11 cellular contexts compared by ENCODE assay signal in the genomic region with DNA sequence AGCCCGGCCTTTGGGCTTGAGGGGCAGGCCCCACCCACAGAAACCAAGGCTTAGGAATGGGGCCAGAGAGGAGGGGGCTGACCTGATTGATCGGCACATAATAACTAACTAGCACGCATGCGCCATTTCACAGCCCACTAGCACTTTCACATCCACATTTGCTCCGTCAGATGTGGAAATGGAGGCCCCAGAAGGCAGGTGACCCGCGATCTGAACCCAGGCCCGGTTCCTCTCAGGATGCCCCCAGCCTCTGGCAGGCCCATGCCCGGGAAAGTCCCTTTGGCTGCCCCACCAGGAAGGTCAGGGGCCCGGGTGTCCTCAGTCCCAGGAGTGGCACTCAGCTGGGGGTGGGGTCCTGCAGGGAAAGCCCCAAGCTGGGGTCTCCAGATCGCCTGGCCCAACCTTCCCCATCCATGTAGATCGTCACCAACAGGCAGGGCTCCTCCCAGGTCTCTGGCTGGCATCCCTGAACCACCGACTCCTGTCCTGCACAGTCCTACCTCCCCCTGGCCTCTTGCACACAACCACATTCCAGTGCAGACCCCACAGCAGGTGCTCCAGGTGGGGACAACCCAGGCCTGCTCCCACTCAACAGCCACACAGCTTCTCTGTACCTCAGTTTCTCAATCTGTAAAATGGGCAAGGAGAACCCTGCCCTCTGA. TPM values are rescaled to one million over a fixed set of nuclear protein-coding genes. Genes with fewer than 3 reads are reported as not detected.
DNase-seq lines count a peak whose midpoint lies in the region; ATAC-seq and TF ChIP-seq lines count a peak whose summit lies in the region.
"Had no signal": no experiment of that assay in that cellular context is flagged by ENCODE, and none has a peak within 500 bp of the region (broad histone marks: within the 10 kb centered on the region; RNA-seq: fewer than 3 reads in every experiment).

No MANE protein-coding gene starts in this region.

- H3K4me1 ChIP-seq in breast epithelium = no peaks in the 10 kb centered on the region

- no peak overlapping the region for H3K4me3 ChIP-seq in breast epithelium
- no peak overlapping the region for H3K4me3 ChIP-seq in WERI-Rb-1 (ENCODE audit: low read depth, low read length)
- H3K4me3 ChIP-seq: lung had no signal

- H3K27me3 ChIP-seq in breast epithelium = no peaks in the 10 kb centered on the region
- no peaks in the 10 kb centered on the region for H3K27me3 ChIP-seq in WERI-Rb-1 (ENCODE audit: insufficient read depth, low read depth, severe bottlenecking)

- H3K4me3 Mint-ChIP-seq in MCF 10A (ENCODE audit: unreplicated experiment) = no peak overlapping the region
- peak overlapping the region; percentile 49 for H3K4me3 Mint-ChIP-seq in stimulated activated naive CD8-positive, alpha-beta T cell treated with anti-CD3 and anti-CD28 coated beads, Interleukin-15, Interleukin-2, amounts not matched to agents 100 ng/mL and 50 ng/mL, for 24 hours

- no peak overlapping the region for H3K27ac ChIP-seq in breast epithelium
- peak overlapping the region; percentile 78 for H3K27ac ChIP-seq in WERI-Rb-1

- BruUV-seq in MCF 10A (replicated peaks; lab: Mats Ljungman, UMichigan) = no TSS peak

- H3K27me3 Mint-ChIP-seq in MCF 10A (ENCODE audit: insufficient read depth, unreplicated experiment) = no peaks in the 10 kb centered on the region
- no peaks in the 10 kb centered on the region for H3K27me3 Mint-ChIP-seq in stimulated activated naive CD8-positive, alpha-beta T cell treated with anti-CD3 and anti-CD28 coated beads, Interleukin-15, Interleukin-2, amounts not matched to agents 100 ng/mL and 50 ng/mL, for 24 hours

- intact Hi-C loops in MCF 10A (cut with micrococcal nuclease) = loop anchor here (2.0 kb wide), 1 partner anchor 71 kb away; no protein-coding TSS in a partner anchor
- intact Hi-C loops in breast epithelium (cut with DNase I; ENCODE audit: low total_unique reads) = no loop called here

- DNase-seq in MCF 10A (ENCODE audit: unreplicated experiment) (no peak), breast epithelium (ENCODE audit: low spot score in 2 of 2) (no peak), WERI-Rb-1 (no peak), omental fat pad (ENCODE audit: low spot score) (no peak), NCI-H2107 treated with DMSO at 0.1 percent for 48 hours (lab: John Stamatoyannopoulos, UW; ENCODE audit: unreplicated experiment) (no peak), ACHN (no peak)
- DNase-seq: activated CD8-positive, alpha-beta memory T cell treated with anti-CD3 and anti-CD28 coated beads for 24 hours; effector CD8-positive, alpha-beta T cell had no signal

- no peaks in the 10 kb centered on the region for H3K36me3 ChIP-seq in breast epithelium
- H3K36me3 ChIP-seq in WERI-Rb-1 = peaks cover 10% of the 10 kb centered on the region

- ATAC-seq in HG02938 (IDR thresholded peaks at IDR 0.05; ENCODE audit: unreplicated experiment) (peak; percentile 47), omental fat pad (ENCODE audit: low FRiP score) (no peak)

- H3K27ac Mint-ChIP-seq in MCF 10A (ENCODE audit: low read depth, unreplicated experiment) = peak overlapping the region; percentile 83
- H3K27ac Mint-ChIP-seq in stimulated activated naive CD8-positive, alpha-beta T cell treated with anti-CD3 and anti-CD28 coated beads, Interleukin-15, Interleukin-2, amounts not matched to agents 100 ng/mL and 50 ng/mL, for 24 hours = peak overlapping the region; percentile 50

- H3K9me3 Mint-ChIP-seq in MCF 10A (ENCODE audit: unreplicated experiment) = no peaks in the 10 kb centered on the region
- H3K9me3 Mint-ChIP-seq in stimulated activated naive CD8-positive, alpha-beta T cell treated with anti-CD3 and anti-CD28 coated beads, Interleukin-15, Interleukin-2, amounts not matched to agents 100 ng/mL and 50 ng/mL, for 24 hours = no peaks in the 10 kb centered on the region

- POLR2A ChIA-PET in MCF 10A (lab: Yijun Ruan, JAX) = interaction anchor here (0.9 to 1.6 kb wide), 7 partner anchors 11 to 125 kb away, joined by 3 to 12 read pairs (median 7); no protein-coding TSS in a partner anchor

- in situ Hi-C loops in ACHN (cut with HindIII; ENCODE audit: low pct_ligation_motif_present, low pct_unique_long_range_greater_than_20kb, low sequenced_read_pairs) = no loop called here

- H3K9me3 ChIP-seq in breast epithelium = no peaks in the 10 kb centered on the region
- no peaks in the 10 kb centered on the region for H3K9me3 ChIP-seq in WERI-Rb-1 (ENCODE audit: severe bottlenecking)

- no peak for TF ChIP-seq POLR2A in breast epithelium (IDR thresholded peaks at IDR 0.05)

- CTCF ChIA-PET in MCF 10A (lab: Yijun Ruan, JAX) = interaction anchor here (0.7 to 2.5 kb wide), 5 partner anchors 49 to 293 kb away, joined by 3 to 24 read pairs (median 3); no protein-coding TSS in a partner anchor

- peaks cover 11% of the 10 kb centered on the region for H3K36me3 Mint-ChIP-seq in MCF 10A (ENCODE audit: insufficient read depth, unreplicated experiment)
- H3K36me3 Mint-ChIP-seq in stimulated activated naive CD8-positive, alpha-beta T cell treated with anti-CD3 and anti-CD28 coated beads, Interleukin-15, Interleukin-2, amounts not matched to agents 100 ng/mL and 50 ng/mL, for 24 hours (ENCODE audit: low read depth) = no peaks in the 10 kb centered on the region

- TF ChIP-seq CTCF in MCF 10A (IDR thresholded peaks at IDR 0.05; ENCODE audit: unreplicated experiment) (no peak), breast epithelium (IDR thresholded peaks at IDR 0.05) (no peak), WERI-Rb-1 (IDR thresholded peaks at IDR 0.05; ENCODE audit: low read depth, low read length) (no peak), omental fat pad (IDR thresholded peaks at IDR 0.05) (no peak)

- H3K4me1 Mint-ChIP-seq in MCF 10A (ENCODE audit: insufficient read depth, unreplicated experiment) = peaks cover 6% of the 10 kb centered on the region
- H3K4me1 Mint-ChIP-seq in stimulated activated naive CD8-positive, alpha-beta T cell treated with anti-CD3 and anti-CD28 coated beads, Interleukin-15, Interleukin-2, amounts not matched to agents 100 ng/mL and 50 ng/mL, for 24 hours (ENCODE audit: low read depth) = peaks cover 5% of the 10 kb centered on the region

RNA-seq across cellular contexts. Expression of gene VAV2, which starts 46.7 kb away (rescaled TPM):
- 29.9 and 31.0 TPM in 2 replicates for total RNA-seq in MCF 10A (2022)
- total RNA-seq in breast epithelium = 1 to 10 TPM; 5.3 to 9.5 (median 8.8) TPM
- total RNA-seq in omental fat pad = 10 to 100 TPM in 1 of 4 donors, 1 to 10 TPM in 3; 4.0 to 10.9 (median 6.2) TPM
